In genomic region chr11:134468081-134468668, GRCh38 we compare ENCODE assay signal across 16 cellular contexts. TPM values are rescaled to one million over a fixed set of nuclear protein-coding genes. Genes with fewer than 3 reads are reported as not detected.
DNase-seq lines count a peak whose midpoint lies in the region; ATAC-seq and TF ChIP-seq lines count a peak whose summit lies in the region.
"Had no signal": no experiment of that assay in that cellular context is flagged by ENCODE, and none has a peak within 500 bp of the region (broad histone marks: within the 10 kb centered on the region; RNA-seq: fewer than 3 reads in every experiment).

No MANE protein-coding gene starts in this region.

- no peak overlapping the region for H3K4me3 ChIP-seq in mucosa of descending colon
- H3K4me3 ChIP-seq: GM23338, K562, PC-9 had no signal

- DNase-seq in DMS53 (lab: John Stamatoyannopoulos, UW) = peak; percentile 69
- DNase-seq in mucosa of descending colon = peak; percentile 74 to 83 (median 78)
- no peak for DNase-seq in stimulated activated naive CD8-positive, alpha-beta T cell treated with anti-CD3 and anti-CD28 coated beads, Interleukin-15, amount 100 ng/mL, for 72 hours
- no peak for DNase-seq in stimulated activated CD4-positive, alpha-beta T cell treated with anti-CD3 and anti-CD28 coated beads, Interleukin-2, amount 100 ng/mL, for 48 hours
- no peak for DNase-seq in anterior cingulate cortex (lab: John Stamatoyannopoulos, UW)
- no peak for DNase-seq in T-helper 9 cell
- DNase-seq: Calu3; CD4-positive, CD25-positive, alpha-beta regulatory T cell; GF-D8; NCI-H446 treated with DMSO at 0.1 percent for 48 hours; NCI-H748 treated with DMSO at 0.1 percent for 48 hours had no signal

- ATAC-seq in mucosa of descending colon = peak; percentile 61
- peak; percentile 22 for ATAC-seq in stimulated activated naive CD8-positive, alpha-beta T cell treated with anti-CD3 and anti-CD28 coated beads, Interleukin-15, amount 100 ng/mL, for 72 hours
- ATAC-seq: GM23338, K562, Right ventricle myocardium inferior had no signal

- H3K4me1 Mint-ChIP-seq in stimulated activated naive CD8-positive, alpha-beta T cell treated with anti-CD3 and anti-CD28 coated beads, Interleukin-15, amount 100 ng/mL, for 72 hours = no peaks in the 10 kb centered on the region
- H3K4me1 Mint-ChIP-seq: CD4-positive, CD25-positive, alpha-beta regulatory T cell had no signal

- intact Hi-C loops in mucosa of descending colon (cut with DNase I, micrococcal nuclease) = no loop called here

- H3K27ac Mint-ChIP-seq in stimulated activated naive CD8-positive, alpha-beta T cell treated with anti-CD3 and anti-CD28 coated beads, Interleukin-15, amount 100 ng/mL, for 72 hours = no peak overlapping the region
- H3K27ac Mint-ChIP-seq: CD4-positive, CD25-positive, alpha-beta regulatory T cell; GM23338 had no signal

- H3K36me3 ChIP-seq in mucosa of descending colon (ENCODE audit: low read depth) = no peaks in the 10 kb centered on the region

- peaks cover 58% of the 10 kb centered on the region for H3K27me3 Mint-ChIP-seq in stimulated activated naive CD8-positive, alpha-beta T cell treated with anti-CD3 and anti-CD28 coated beads, Interleukin-15, amount 100 ng/mL, for 72 hours

- no peak overlapping the region for H3K4me3 Mint-ChIP-seq in stimulated activated naive CD8-positive, alpha-beta T cell treated with anti-CD3 and anti-CD28 coated beads, Interleukin-15, amount 100 ng/mL, for 72 hours
- H3K4me3 Mint-ChIP-seq: CD4-positive, CD25-positive, alpha-beta regulatory T cell; GM23338 had no signal

- TF ChIP-seq CTCF in VCaP (conservative IDR thresholded peaks at IDR 0.05) (no peak), mucosa of descending colon (IDR thresholded peaks at IDR 0.05) (no peak)

- H3K4me1 ChIP-seq in mucosa of descending colon (ENCODE audit: low read depth) = peaks cover 7% of the 10 kb centered on the region

- H3K9me3 Mint-ChIP-seq in stimulated activated naive CD8-positive, alpha-beta T cell treated with anti-CD3 and anti-CD28 coated beads, Interleukin-15, amount 100 ng/mL, for 72 hours = no peaks in the 10 kb centered on the region
- H3K9me3 Mint-ChIP-seq: GM23338 had no signal

- H3K27ac ChIP-seq in VCaP = peak overlapping the region; percentile 100
- H3K27ac ChIP-seq: PC-9 had no signal

- no peaks in the 10 kb centered on the region for H3K9me3 ChIP-seq in mucosa of descending colon

RNA-seq across cellular contexts. Expression of gene B3GAT1, which starts 56.1 kb away (rescaled TPM):
- under 1 TPM; 0.09 to 0.38 (median 0.22) TPM for total RNA-seq in mucosa of descending colon
- total RNA-seq: PC-9 had no signal

Comparison
In these comparisons a context has a peak if more than half of its experiments do, and no peak if none do; other contexts are left out.
1. DNase-seq: peak in DMS53 (single experiment) and mucosa of descending colon (3 of 3); none in stimulated activated naive CD8-positive, alpha-beta T cell treated with anti-CD3 and anti-CD28 coated beads, Interleukin-15, amount 100 ng/mL, for 72 hours (0 of 2), stimulated activated CD4-positive, alpha-beta T cell treated with anti-CD3 and anti-CD28 coated beads, Interleukin-2, amount 100 ng/mL, for 48 hours (0 of 2), anterior cingulate cortex (0 of 58) and T-helper 9 cell (single experiment).